Comparison of ENCODE assay signal across 11 cellular contexts in genomic region chr2:137826373-137827372, GRCh38.
DNase-seq lines count a peak whose midpoint lies in the region; ATAC-seq, FAIRE-seq and TF ChIP-seq lines count a peak whose summit lies in the region.
"Had no signal": no experiment of that assay in that cellular context is flagged by ENCODE, and none has a peak within 500 bp of the region (broad histone marks: within the 10 kb centered on the region; RNA-seq: fewer than 3 reads in every experiment).

No MANE protein-coding gene starts in this region.

- TF ChIP-seq POLR2A in NB4 (IDR thresholded peaks at IDR 0.05; ENCODE audit: extremely low read depth, insufficient read length) = no peak
- no peak for TF ChIP-seq POLR2A in sigmoid colon (IDR thresholded peaks at IDR 0.05)

- no peak overlapping the region for H3K27ac ChIP-seq in sigmoid colon
- H3K27ac ChIP-seq in left ventricle myocardium inferior (replicated peaks) = no peak overlapping the region

- H3K27me3 ChIP-seq in sigmoid colon = no peaks in the 10 kb centered on the region
- H3K27me3 ChIP-seq in left ventricle myocardium inferior (ENCODE audit: low read depth) = peaks cover 16% of the 10 kb centered on the region
- H3K27me3 ChIP-seq: BE2C had no signal

- H3K4me1 ChIP-seq in sigmoid colon (no peaks in the 10 kb centered on the region), left ventricle myocardium inferior (no peaks in the 10 kb centered on the region)
- H3K4me1 ChIP-seq: BE2C had no signal

- no peaks in the 10 kb centered on the region for H3K36me3 Mint-ChIP-seq in glutamatergic neuron (ENCODE audit: unreplicated experiment)

- H3K4me3 ChIP-seq in NB4 (ENCODE audit: low read depth, low read length) (no peak overlapping the region), sigmoid colon (no peak overlapping the region), left ventricle myocardium inferior (no peak overlapping the region)

- no peak overlapping the region for H3K27ac Mint-ChIP-seq in glutamatergic neuron (ENCODE audit: unreplicated experiment)
- H3K27ac Mint-ChIP-seq: activated B cell treated with CpG ODN at 0.5 μM for 24 hours had no signal

- H3K27me3 Mint-ChIP-seq in glutamatergic neuron (ENCODE audit: unreplicated experiment) = no peaks in the 10 kb centered on the region

- no peak for TF ChIP-seq CTCF in NB4 (IDR thresholded peaks at IDR 0.05; ENCODE audit: low read depth, low read length)
- no peak for TF ChIP-seq CTCF in glutamatergic neuron (IDR thresholded peaks at IDR 0.05; ENCODE audit: partially characterized antibody, unreplicated experiment)
- no peak for TF ChIP-seq CTCF in sigmoid colon (IDR thresholded peaks at IDR 0.05)
- no peak for TF ChIP-seq CTCF in left ventricle myocardium inferior (IDR thresholded peaks at IDR 0.05; ENCODE audit: borderline replicate concordance)

- no peak overlapping the region for H3K4me3 Mint-ChIP-seq in glutamatergic neuron (ENCODE audit: unreplicated experiment)
- H3K4me3 Mint-ChIP-seq: activated B cell treated with CpG ODN at 0.5 μM for 24 hours had no signal

- peaks cover 2% of the 10 kb centered on the region for H3K9me3 Mint-ChIP-seq in glutamatergic neuron (ENCODE audit: unreplicated experiment)
- H3K9me3 Mint-ChIP-seq: activated B cell treated with CpG ODN at 0.5 μM for 24 hours had no signal

- peak; percentile 19 for DNase-seq in NB4 (ENCODE audit: low read depth)
- no peak for DNase-seq in glutamatergic neuron
- DNase-seq in sigmoid colon = no peak
- no peak for DNase-seq in frontal cortex (ENCODE audit: low spot score in 2 of 2)
- DNase-seq in left ventricle myocardium inferior = no peak
- DNase-seq: activated B cell treated with CpG ODN at 0.5 μM for 24 hours, BE2C had no signal

- peaks cover 5% of the 10 kb centered on the region for H3K4me1 Mint-ChIP-seq in glutamatergic neuron (ENCODE audit: low read depth, unreplicated experiment)
- H3K4me1 Mint-ChIP-seq: activated B cell treated with CpG ODN at 0.5 μM for 24 hours had no signal

- H3K36me3 ChIP-seq in sigmoid colon (no peaks in the 10 kb centered on the region), left ventricle myocardium inferior (no peaks in the 10 kb centered on the region)
- H3K36me3 ChIP-seq: BE2C had no signal

- intact Hi-C loops in sigmoid colon (cut with DNase I) = no loop called here
- intact Hi-C loops in left ventricle myocardium inferior (cut with micrococcal nuclease) = no loop called here

- no peak for TF ChIP-seq EP300 in sigmoid colon (IDR thresholded peaks at IDR 0.05)

- H3K9me3 ChIP-seq in sigmoid colon = no peaks in the 10 kb centered on the region
- no peaks in the 10 kb centered on the region for H3K9me3 ChIP-seq in left ventricle myocardium inferior (replicated peaks)
- H3K9me3 ChIP-seq: BE2C had no signal

- ATAC-seq in GM18498 (IDR thresholded peaks at IDR 0.05; ENCODE audit: unreplicated experiment) (peak; percentile 94), GM19452 (IDR thresholded peaks at IDR 0.05; ENCODE audit: unreplicated experiment) (peak; percentile 93), HG02970 (IDR thresholded peaks at IDR 0.05; ENCODE audit: low FRiP score, unreplicated experiment) (peak; percentile 78)

- FAIRE-seq in frontal cortex (lab: Jason Lieb, UNC) = no peak
- FAIRE-seq: keratinocyte had no signal

- WGBS in sigmoid colon, 2 donors = 78 to 88% methylated on average over 5 of the region's 5 CpGs
